Comparison of ENCODE assay signal across 8 cellular contexts in the genomic region with DNA sequence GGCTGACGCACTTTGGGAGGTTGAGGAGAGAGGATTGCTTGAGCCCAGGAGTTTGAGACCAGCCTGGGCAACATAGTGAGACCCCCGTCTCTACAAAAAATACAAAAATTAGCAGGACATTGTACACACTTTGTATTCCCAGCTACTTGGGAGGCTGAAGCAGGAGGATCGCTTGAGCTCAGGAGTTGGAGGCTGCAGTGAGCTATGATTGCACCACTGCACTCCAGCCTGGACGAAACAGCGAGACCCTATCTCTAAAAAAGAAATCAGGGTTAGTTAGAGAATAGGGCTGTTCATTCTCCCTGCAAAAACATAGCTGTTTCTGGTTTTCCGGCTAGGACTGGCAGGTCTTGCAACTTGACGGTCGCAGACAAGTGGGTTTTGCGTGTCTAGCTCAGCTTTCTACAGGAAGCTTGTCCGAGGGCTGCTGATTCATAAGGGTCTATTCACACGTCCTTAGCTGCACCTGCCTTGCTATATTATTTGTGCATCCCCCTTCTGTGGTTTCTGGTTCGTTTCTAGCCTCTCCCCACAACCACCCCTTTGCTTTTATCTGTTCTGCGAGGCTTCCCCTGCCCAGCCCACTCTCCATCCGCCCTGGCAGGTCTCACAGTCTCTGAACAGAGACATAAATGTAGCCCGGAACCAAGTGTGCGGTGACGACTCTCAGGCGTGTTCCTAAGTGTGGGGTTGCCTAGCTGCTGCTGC. TPM values are rescaled to one million over a fixed set of nuclear protein-coding genes. Genes with fewer than 3 reads are reported as not detected.
DNase-seq lines count a peak whose midpoint lies in the region; ATAC-seq and TF ChIP-seq lines count a peak whose summit lies in the region.

No MANE protein-coding gene starts in this region.

- no peaks in the 10 kb centered on the region for H3K36me3 Mint-ChIP-seq in activated T-cell treated with anti-CD3 and anti-CD28 coated beads, Interleukin-2, amount 50 U/mL, for 24 hours (ENCODE audit: low read depth)

- no peaks in the 10 kb centered on the region for H3K27me3 ChIP-seq in gastrocnemius medialis

- H3K4me1 ChIP-seq in gastrocnemius medialis, result no peaks in the 10 kb centered on the region

- H3K4me3 Mint-ChIP-seq in activated T-cell treated with anti-CD3 and anti-CD28 coated beads, Interleukin-2, amount 50 U/mL, for 24 hours, result peak overlapping the region; percentile 38

- peak; percentile 91 for ATAC-seq in GM18508 (IDR thresholded peaks at IDR 0.05; ENCODE audit: insufficient read depth, unreplicated experiment)
- peak; percentile 89 for ATAC-seq in HG02642 (IDR thresholded peaks at IDR 0.05; ENCODE audit: poor library complexity, unreplicated experiment)
- ATAC-seq in gastrocnemius medialis, result no peak
- ATAC-seq in left lobe of liver, result no peak

- H3K9me3 ChIP-seq in gastrocnemius medialis, result no peaks in the 10 kb centered on the region

- H3K27ac ChIP-seq in gastrocnemius medialis, result no peak overlapping the region

- no peak for TF ChIP-seq POLR2A in gastrocnemius medialis (IDR thresholded peaks at IDR 0.05)

- in situ Hi-C loops in gastrocnemius medialis (cut with MboI; ENCODE audit: low sequenced_read_pairs in 4 of 4), result loop anchor here in 2 of 4 donors (25.0 kb wide), 1 partner anchor 236 kb away; no protein-coding TSS in a partner anchor

- H3K4me1 Mint-ChIP-seq in activated T-cell treated with anti-CD3 and anti-CD28 coated beads, Interleukin-2, amount 50 U/mL, for 24 hours (ENCODE audit: low read depth), result peaks cover 23% of the 10 kb centered on the region

- DNase-seq in NCI-H187 (lab: John Stamatoyannopoulos, UW) (peak; percentile 21 to 70), gastrocnemius medialis (no peak), left lobe of liver (ENCODE audit: low spot score) (no peak), SKM-1 (lab: John Stamatoyannopoulos, UW; ENCODE audit: unreplicated experiment) (no peak)
- DNase-seq in activated T-cell treated with anti-CD3 and anti-CD28 coated beads, Interleukin-2, amount 50 U/mL, for 24 hours, result peak; percentile 73
- peak; percentile 27 to 46 for DNase-seq in stimulated activated CD8-positive, alpha-beta memory T cell treated with anti-CD3 and anti-CD28 coated beads, Interleukin-15, amount 100 ng/mL, for 4 hours (ENCODE audit: low read depth in 2 of 2)

- no peak overlapping the region for H3K4me3 ChIP-seq in gastrocnemius medialis

- no peak for TF ChIP-seq CTCF in gastrocnemius medialis (IDR thresholded peaks at IDR 0.05 in 4 of 5, conservative IDR thresholded peaks at IDR 0.05 in 1 of 5)

- no peaks in the 10 kb centered on the region for H3K27me3 Mint-ChIP-seq in activated T-cell treated with anti-CD3 and anti-CD28 coated beads, Interleukin-2, amount 50 U/mL, for 24 hours

- H3K9me3 Mint-ChIP-seq in activated T-cell treated with anti-CD3 and anti-CD28 coated beads, Interleukin-2, amount 50 U/mL, for 24 hours, result no peaks in the 10 kb centered on the region

- no peaks in the 10 kb centered on the region for H3K36me3 ChIP-seq in gastrocnemius medialis

- intact Hi-C loops in gastrocnemius medialis (cut with DNase I; ENCODE audit: low total_unique reads), result no loop called here

- peak overlapping the region; percentile 23 for H3K27ac Mint-ChIP-seq in activated T-cell treated with anti-CD3 and anti-CD28 coated beads, Interleukin-2, amount 50 U/mL, for 24 hours

RNA-seq across cellular contexts. Expression of gene AMZ1, which starts 10.7 kb away (rescaled TPM):
- not detected for total RNA-seq in gastrocnemius medialis
- 0.83 TPM for total RNA-seq in left lobe of liver

Comparison
In these comparisons a context has a peak if more than half of its experiments do, and no peak if none do; other contexts are left out.
1. ATAC-seq: peak in GM18508 (single experiment) and HG02642 (single experiment); none in gastrocnemius medialis (0 of 2) and left lobe of liver (single experiment).
2. DNase-seq: peak in NCI-H187 (2 of 2), activated T-cell treated with anti-CD3 and anti-CD28 coated beads, Interleukin-2, amount 50 U/mL, for 24 hours (single experiment) and stimulated activated CD8-positive, alpha-beta memory T cell treated with anti-CD3 and anti-CD28 coated beads, Interleukin-15, amount 100 ng/mL, for 4 hours (2 of 2); none in gastrocnemius medialis (0 of 2), left lobe of liver (single experiment) and SKM-1 (single experiment).